ENCODE assay signal across 26 cellular contexts in genomic region chr15:26311710-26312236, GRCh38.
"Had no signal": no experiment of that assay in that cellular context is flagged by ENCODE, and none has a peak within 500 bp of the region (broad histone marks: within the 10 kb centered on the region; RNA-seq: fewer than 3 reads in every experiment).

No MANE protein-coding gene starts in this region.

- H3K36me3 ChIP-seq: adrenal gland, colonic mucosa had no signal

- DNase-seq: activated CD4-positive, alpha-beta memory T cell treated with anti-CD3 and anti-CD28 coated beads for 36 hours; activated CD4-positive, alpha-beta T cell treated with anti-CD3 and anti-CD28 coated beads for 36 hours; activated CD4-positive, alpha-beta T cell treated with anti-CD3 and anti-CD28 coated beads, Interleukin-2, amount 10 ng/mL, durations not matched to agents 24 days and 14 days; activated CD4-positive, CD25-positive, alpha-beta regulatory T cell; activated CD4-positive, CD25-positive, alpha-beta regulatory T cell treated with anti-CD3 and anti-CD28 coated beads, Interleukin-2, amount 50 U/mL, for 72 hours; activated CD8-positive, alpha-beta memory T cell treated with anti-CD3 and anti-CD28 coated beads, Interleukin-2, amount 10 ng/mL, durations not matched to agents 7 days and 5 days; activated CD8-positive, alpha-beta memory T cell treated with anti-CD3 and anti-CD28 coated beads, Interleukin-2, amount 50 U/mL, for 4 hours; activated CD8-positive, alpha-beta T cell treated with anti-CD3 and anti-CD28 coated beads, Interleukin-2, amount 10 ng/mL, durations not matched to agents 7 days and 5 days; activated effector memory CD4-positive, alpha-beta T cell treated with anti-CD3 and anti-CD28 coated beads, Interleukin-2, amount 50 U/mL, for 16 hours; activated naive CD4-positive, alpha-beta T cell treated with anti-CD3 and anti-CD28 coated beads for 36 hours; activated naive CD8-positive, alpha-beta T cell treated with anti-CD3 and anti-CD28 coated beads for 36 hours; activated naive CD8-positive, alpha-beta T cell treated with anti-CD3 and anti-CD28 coated beads, Interleukin-2, amount 50 U/mL, for 24 hours; activated T-cell treated with anti-CD3 and anti-CD28 coated beads, Interleukin-2, amount 50 U/mL, for 1 hour; activated T-cell treated with anti-CD3 and anti-CD28 coated beads, Interleukin-2, amount 50 U/mL, for 48 hours; adrenal gland; amygdala; aorta; body of pancreas; central memory CD4-positive, alpha-beta T cell; cerebellar nuclear complex; colonic mucosa; effector CD8-positive, alpha-beta T cell; foreskin fibroblast; glutamatergic neuron; T-helper 2 cell had no signal

- H3K27ac ChIP-seq: adrenal gland, body of pancreas, colonic mucosa, epithelial cell of prostate had no signal

- H3K4me1 ChIP-seq: adrenal gland, body of pancreas, colonic mucosa had no signal

- ATAC-seq: activated CD4-positive, alpha-beta T cell treated with anti-CD3 and anti-CD28 coated beads for 36 hours; activated CD8-positive, alpha-beta memory T cell treated with anti-CD3 and anti-CD28 coated beads, Interleukin-2, amount 10 ng/mL, durations not matched to agents 7 days and 5 days; activated CD8-positive, alpha-beta T cell treated with anti-CD3 and anti-CD28 coated beads, Interleukin-2, amount 10 ng/mL, durations not matched to agents 7 days and 5 days; activated naive CD8-positive, alpha-beta T cell treated with anti-CD3 and anti-CD28 coated beads, Interleukin-2, amount 50 U/mL, for 24 hours; body of pancreas had no signal

- H3K4me3 ChIP-seq: adrenal gland, body of pancreas, colonic mucosa had no signal

- H3K27me3 ChIP-seq: adrenal gland, body of pancreas, colonic mucosa had no signal

- H3K9me3 ChIP-seq: adrenal gland, body of pancreas, colonic mucosa had no signal
